Comparison of ENCODE assay signal across 14 cellular contexts in genomic region chr12:85527192-85527591, GRCh38.
A peak's percentile ranks its signal among the peaks of the same experiment; 100 is the strongest.
DNase-seq lines count a peak whose midpoint lies in the region; ATAC-seq lines count a peak whose summit lies in the region.
"Had no signal": no experiment of that assay in that cellular context is flagged by ENCODE, and none has a peak within 500 bp of the region (broad histone marks: within the 10 kb centered on the region; RNA-seq: fewer than 3 reads in every experiment).

No MANE protein-coding gene starts in this region.

- DNase-seq in stimulated activated naive CD4-positive, alpha-beta T cell (lab: John Stamatoyannopoulos, UW) = no peak
- DNase-seq in RPMI8226 (no peak), NAMALWA (ENCODE audit: low spot score) (no peak), MV-4-11 (lab: John Stamatoyannopoulos, UW) (no peak)
- DNase-seq: activated CD8-positive, alpha-beta T cell treated with anti-CD3 and anti-CD28 coated beads for 36 hours; activated naive CD8-positive, alpha-beta T cell treated with anti-CD3 and anti-CD28 coated beads, Interleukin-2, amount 50 U/mL, for 24 hours; dermis blood vessel endothelial cell; NCI-H510A; SK-N-SH; stimulated activated CD4-positive, alpha-beta T cell treated with anti-CD3 and anti-CD28 coated beads, Interleukin-4, amount 100 ng/mL, for 24 hours had no signal

- ATAC-seq in GM18498 (IDR thresholded peaks at IDR 0.05; ENCODE audit: unreplicated experiment) (peak; percentile 75), GM19463 (IDR thresholded peaks at IDR 0.05; ENCODE audit: unreplicated experiment) (peak; percentile 60), HG02884 (IDR thresholded peaks at IDR 0.05; ENCODE audit: unreplicated experiment) (peak; percentile 72), HG03558 (IDR thresholded peaks at IDR 0.05; ENCODE audit: extremely low read depth, unreplicated experiment) (peak; percentile 77)
- ATAC-seq: activated CD8-positive, alpha-beta T cell treated with anti-CD3 and anti-CD28 coated beads for 36 hours; activated naive CD8-positive, alpha-beta T cell treated with anti-CD3 and anti-CD28 coated beads, Interleukin-2, amount 50 U/mL, for 24 hours had no signal
